In the genomic region with DNA sequence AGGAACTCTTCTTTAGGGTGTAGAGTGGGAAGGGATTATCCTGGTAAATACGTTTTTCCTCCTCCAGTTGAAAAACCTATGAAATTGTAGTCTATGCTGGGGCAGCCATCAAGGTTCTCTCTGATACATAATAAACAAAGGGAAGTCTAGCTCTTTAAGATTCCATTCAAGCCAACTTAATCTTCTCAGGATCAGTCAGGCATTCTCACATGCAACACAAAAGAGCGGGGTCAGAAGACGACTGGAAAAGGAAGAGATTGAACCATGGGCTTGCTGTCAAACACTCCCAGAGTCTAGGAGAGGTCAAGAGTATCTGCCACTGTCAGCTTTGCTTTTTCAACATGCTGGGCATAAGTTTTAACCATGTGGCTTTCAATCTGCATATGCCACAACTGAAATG, we compare ENCODE assay signal across 31 cellular contexts. TPM values are rescaled to one million over a fixed set of nuclear protein-coding genes. Genes with fewer than 3 reads are reported as not detected.
A peak's percentile ranks its signal among the peaks of the same experiment; 100 is the strongest.
DNase-seq lines count a peak whose midpoint lies in the region; ATAC-seq and TF ChIP-seq lines count a peak whose summit lies in the region.
"Had no signal": no experiment of that assay in that cellular context is flagged by ENCODE, and none has a peak within 500 bp of the region (broad histone marks: within the 10 kb centered on the region; RNA-seq: fewer than 3 reads in every experiment).

No MANE protein-coding gene starts in this region.

- no peak overlapping the region for H3K4ac ChIP-seq in mesendoderm (ENCODE audit: low read depth, low read length)

- H2BK5ac ChIP-seq in mesendoderm (ENCODE audit: low read length) = no peak overlapping the region

- no peaks in the 10 kb centered on the region for H3K27me3 ChIP-seq in CD8-positive, alpha-beta T cell (ENCODE audit: insufficient read depth, low read length)
- no peaks in the 10 kb centered on the region for H3K27me3 ChIP-seq in mesendoderm (ENCODE audit: insufficient read depth, low read length, poor library complexity)
- H3K27me3 ChIP-seq: colonic mucosa, foreskin keratinocyte, heart right ventricle, tibial nerve had no signal

- no peak overlapping the region for H3K18ac ChIP-seq in mesendoderm (ENCODE audit: low read length)

- H4K8ac ChIP-seq in mesendoderm (ENCODE audit: low read depth, low read length) = no peak overlapping the region

- H2AK5ac ChIP-seq in mesendoderm (ENCODE audit: low read length) = no peak overlapping the region

- peaks cover 83% of the 10 kb centered on the region for H3K4me1 Mint-ChIP-seq in activated CD8-positive, alpha-beta memory T cell treated with anti-CD3 and anti-CD28 coated beads, Interleukin-2, amount 10 ng/mL, durations not matched to agents 7 days and 5 days
- peaks cover 91% of the 10 kb centered on the region for H3K4me1 Mint-ChIP-seq in CD8-positive, alpha-beta T cell (ENCODE audit: low read depth)
- H3K4me1 Mint-ChIP-seq in activated CD4-positive, alpha-beta memory T cell treated with anti-CD3 and anti-CD28 coated beads for 36 hours (ENCODE audit: low read depth) = peaks cover 79% of the 10 kb centered on the region
- H3K4me1 Mint-ChIP-seq: nephron progenitor cell had no signal

- H3K9ac ChIP-seq in mesendoderm (ENCODE audit: low read length) = no peak overlapping the region
- H3K9ac ChIP-seq: parathyroid adenoma had no signal

- no peak overlapping the region for H2BK15ac ChIP-seq in mesendoderm (replicated peaks; ENCODE audit: low read depth)

- no peak overlapping the region for H3K4me2 ChIP-seq in mesendoderm (ENCODE audit: low read length)

- peaks cover 56% of the 10 kb centered on the region for H3K4me1 ChIP-seq in CD8-positive, alpha-beta T cell (ENCODE audit: insufficient read depth, low read length)
- H3K4me1 ChIP-seq in mesendoderm (ENCODE audit: control insufficient read depth, low read depth, low read length) = no peaks in the 10 kb centered on the region
- H3K4me1 ChIP-seq: BE2C, colonic mucosa, foreskin keratinocyte, heart right ventricle, lower lobe of right lung, parathyroid adenoma, tibial nerve had no signal

- H3K79me1 ChIP-seq in mesendoderm (ENCODE audit: low read length) = no peaks in the 10 kb centered on the region

- intact Hi-C loops in CD8-positive, alpha-beta T cell (cut with DNase I, micrococcal nuclease) = loop anchor here (5.0 to 10.0 kb wide), 3 partner anchors 244 to 746 kb away; a partner anchor contains a TSS
- intact Hi-C loops in activated CD4-positive, alpha-beta memory T cell treated with anti-CD3 and anti-CD28 coated beads for 36 hours (cut with micrococcal nuclease) = no loop called here

- H3K27ac ChIP-seq in CD8-positive, alpha-beta T cell (ENCODE audit: low read depth, low read length) = no peak overlapping the region
- H3K27ac ChIP-seq in mesendoderm (ENCODE audit: low read depth, low read length) = no peak overlapping the region
- H3K27ac ChIP-seq: colonic mucosa, foreskin keratinocyte, heart right ventricle, lower lobe of right lung, parathyroid adenoma, tibial nerve had no signal

- H3K27ac Mint-ChIP-seq in activated CD8-positive, alpha-beta memory T cell treated with anti-CD3 and anti-CD28 coated beads, Interleukin-2, amount 10 ng/mL, durations not matched to agents 7 days and 5 days = peak overlapping the region; percentile 53
- peak overlapping the region; percentile 62 for H3K27ac Mint-ChIP-seq in CD8-positive, alpha-beta T cell
- peak overlapping the region; percentile 80 for H3K27ac Mint-ChIP-seq in activated CD4-positive, alpha-beta memory T cell treated with anti-CD3 and anti-CD28 coated beads for 36 hours
- H3K27ac Mint-ChIP-seq: nephron progenitor cell had no signal

- no peaks in the 10 kb centered on the region for H3K27me3 Mint-ChIP-seq in activated CD8-positive, alpha-beta memory T cell treated with anti-CD3 and anti-CD28 coated beads, Interleukin-2, amount 10 ng/mL, durations not matched to agents 7 days and 5 days
- no peaks in the 10 kb centered on the region for H3K27me3 Mint-ChIP-seq in CD8-positive, alpha-beta T cell (ENCODE audit: low read depth)
- no peaks in the 10 kb centered on the region for H3K27me3 Mint-ChIP-seq in activated CD4-positive, alpha-beta memory T cell treated with anti-CD3 and anti-CD28 coated beads for 36 hours

- WGBS in mesendoderm (ENCODE audit: extremely low coverage, insufficient coverage, low lambda C conversion rate) = no CpG with 5 or more reads among the region's 3 CpGs

- H3K4me3 Mint-ChIP-seq in activated CD8-positive, alpha-beta memory T cell treated with anti-CD3 and anti-CD28 coated beads, Interleukin-2, amount 10 ng/mL, durations not matched to agents 7 days and 5 days = no peak overlapping the region
- no peak overlapping the region for H3K4me3 Mint-ChIP-seq in CD8-positive, alpha-beta T cell
- H3K4me3 Mint-ChIP-seq in activated CD4-positive, alpha-beta memory T cell treated with anti-CD3 and anti-CD28 coated beads for 36 hours = peak overlapping the region; percentile 48
- H3K4me3 Mint-ChIP-seq: nephron progenitor cell had no signal

- H3K36me3 Mint-ChIP-seq in activated CD8-positive, alpha-beta memory T cell treated with anti-CD3 and anti-CD28 coated beads, Interleukin-2, amount 10 ng/mL, durations not matched to agents 7 days and 5 days = peaks cover 70% of the 10 kb centered on the region
- peaks cover 57% of the 10 kb centered on the region for H3K36me3 Mint-ChIP-seq in CD8-positive, alpha-beta T cell
- H3K36me3 Mint-ChIP-seq in activated CD4-positive, alpha-beta memory T cell treated with anti-CD3 and anti-CD28 coated beads for 36 hours = peaks cover 24% of the 10 kb centered on the region

- H2BK120ac ChIP-seq in mesendoderm (ENCODE audit: low read depth, low read length) = no peak overlapping the region

- peaks cover 2% of the 10 kb centered on the region for H3K9me3 Mint-ChIP-seq in activated CD8-positive, alpha-beta memory T cell treated with anti-CD3 and anti-CD28 coated beads, Interleukin-2, amount 10 ng/mL, durations not matched to agents 7 days and 5 days (ENCODE audit: low read depth)
- H3K9me3 Mint-ChIP-seq in CD8-positive, alpha-beta T cell = peaks cover 2% of the 10 kb centered on the region
- H3K9me3 Mint-ChIP-seq in activated CD4-positive, alpha-beta memory T cell treated with anti-CD3 and anti-CD28 coated beads for 36 hours = no peaks in the 10 kb centered on the region
- H3K9me3 Mint-ChIP-seq: nephron progenitor cell had no signal

- no peak overlapping the region for H3K56ac ChIP-seq in mesendoderm (ENCODE audit: low read length)

- H3K23ac ChIP-seq in mesendoderm (ENCODE audit: low read length) = no peak overlapping the region

- H3K9me3 ChIP-seq in CD8-positive, alpha-beta T cell (ENCODE audit: low read length) = no peaks in the 10 kb centered on the region
- H3K9me3 ChIP-seq: BE2C, colonic mucosa, heart right ventricle, lower lobe of right lung, mucosa of descending colon, tibial nerve had no signal

- H4K5ac ChIP-seq in mesendoderm (ENCODE audit: low read length) = no peak overlapping the region

- POLR2A ChIA-PET in CD8-positive, alpha-beta T cell (lab: Charles Lee) = no interaction called here
- POLR2A ChIA-PET in activated CD4-positive, alpha-beta memory T cell treated with anti-CD3 and anti-CD28 coated beads for 36 hours (lab: Charles Lee) = interaction anchor here (0.7 to 2.0 kb wide), 3 partner anchors 8 to 10 kb away, joined by 3 to 11 read pairs (median 4); a partner anchor contains a TSS

- no peak overlapping the region for H3K4me3 ChIP-seq in CD8-positive, alpha-beta T cell (ENCODE audit: low read depth, low read length)
- no peak overlapping the region for H3K4me3 ChIP-seq in mesendoderm (ENCODE audit: low read length)
- H3K4me3 ChIP-seq: colonic mucosa, heart right ventricle, lower lobe of right lung, mucosa of descending colon, tibial nerve had no signal

- H3K79me2 ChIP-seq in mesendoderm (ENCODE audit: control insufficient read depth, insufficient read depth, low read length) = no peaks in the 10 kb centered on the region
- H3K79me2 ChIP-seq: parathyroid adenoma had no signal

- CTCF ChIA-PET in activated CD8-positive, alpha-beta memory T cell treated with anti-CD3 and anti-CD28 coated beads, Interleukin-2, amount 10 ng/mL, durations not matched to agents 7 days and 5 days (lab: Charles Lee) = interaction anchor here (1.0 to 1.6 kb wide), 4 partner anchors 9 to 84 kb away, joined by 3 to 6 read pairs (median 4); no protein-coding TSS in a partner anchor
- CTCF ChIA-PET in CD8-positive, alpha-beta T cell (lab: Charles Lee) = interaction anchor here (1.1 kb wide), 2 partner anchors 10 to 84 kb away, joined by 3 to 6 read pairs; no protein-coding TSS in a partner anchor
- CTCF ChIA-PET in activated CD4-positive, alpha-beta memory T cell treated with anti-CD3 and anti-CD28 coated beads for 36 hours (lab: Charles Lee) = interaction anchor here (1.0 to 1.4 kb wide), 2 partner anchors 13 to 84 kb away, joined by 3 to 4 read pairs; no protein-coding TSS in a partner anchor

- no peak for ATAC-seq in activated CD8-positive, alpha-beta memory T cell treated with anti-CD3 and anti-CD28 coated beads, Interleukin-2, amount 10 ng/mL, durations not matched to agents 7 days and 5 days
- no peak for ATAC-seq in CD8-positive, alpha-beta T cell
- ATAC-seq in HG02884 (IDR thresholded peaks at IDR 0.05; ENCODE audit: unreplicated experiment) = no peak
- ATAC-seq: foreskin keratinocyte, heart right ventricle, lower lobe of right lung, mucosa of descending colon, PC-3, Right ventricle myocardium inferior had no signal

- TF ChIP-seq CTCF in CD8-positive, alpha-beta T cell (IDR thresholded peaks at IDR 0.05) = no peak

- H3K36me3 ChIP-seq in CD8-positive, alpha-beta T cell (ENCODE audit: insufficient read depth, low read length) = no peaks in the 10 kb centered on the region
- H3K36me3 ChIP-seq in mesendoderm (ENCODE audit: control insufficient read depth, insufficient read depth, low read length) = no peaks in the 10 kb centered on the region
- H3K36me3 ChIP-seq: BE2C, colonic mucosa, heart right ventricle, lower lobe of right lung, tibial nerve had no signal

- no peak for DNase-seq in activated CD8-positive, alpha-beta memory T cell treated with anti-CD3 and anti-CD28 coated beads, Interleukin-2, amount 10 ng/mL, durations not matched to agents 7 days and 5 days
- DNase-seq in activated CD8-positive, alpha-beta memory T cell treated with anti-CD3 and anti-CD28 coated beads for 24 hours = no peak
- DNase-seq in CD8-positive, alpha-beta T cell = no peak
- DNase-seq in activated CD4-positive, alpha-beta memory T cell treated with anti-CD3 and anti-CD28 coated beads for 36 hours = no peak
- DNase-seq in mesendoderm (peak; percentile 54), cerebellum (ENCODE audit: low spot score) (no peak)
- DNase-seq: ACHN; activated CD4-positive, CD25-positive, alpha-beta regulatory T cell; activated gamma-delta T cell; anterior cingulate cortex; BE2C; colonic mucosa; effector memory CD4-positive, alpha-beta T cell; foreskin keratinocyte; heart right ventricle; lower lobe of right lung; mucosa of descending colon; NCI-H146; NCI-H2107; nephron progenitor cell; PC-3; small intestine; stimulated activated CD4-positive, alpha-beta T cell treated with anti-CD3 and anti-CD28 coated beads, Interleukin-1b, Interleukin-23, amount 100 ng/mL, for 48 hours; stimulated activated CD8-positive, alpha-beta memory T cell treated with anti-CD3 and anti-CD28 coated beads, Interleukin-4, amount 100 ng/mL, for 48 hours had no signal

RNA-seq across cellular contexts. Expression of a gene that starts 8.4 kb away (rescaled TPM):
- total RNA-seq in activated CD8-positive, alpha-beta memory T cell treated with anti-CD3 and anti-CD28 coated beads, Interleukin-2, amount 10 ng/mL, durations not matched to agents 7 days and 5 days = 10 to 100 TPM; 53.8 to 62.4 TPM
- 10 to 100 TPM; 42.5 to 43.4 TPM for total RNA-seq in CD8-positive, alpha-beta T cell
- 10 to 100 TPM; 19.9 to 20.7 TPM for total RNA-seq in activated CD4-positive, alpha-beta memory T cell treated with anti-CD3 and anti-CD28 coated beads for 36 hours
- polyA plus RNA-seq in mesendoderm (2013, experiment 1 of 2) = not detected
- polyA plus RNA-seq in mesendoderm (2013, experiment 2 of 2) = not detected
- not detected for total RNA-seq in cerebellum
- total RNA-seq: bronchial epithelial cell, foreskin keratinocyte, H4, NCI-H460, PC-3, Right ventricle myocardium inferior had no signal
- polyA plus RNA-seq: foreskin keratinocyte had no signal

Comparison
In these comparisons a context has a peak if more than half of its experiments do, and no peak if none do; other contexts are left out.
1. RNA of a gene that starts 8.4 kb away (total RNA-seq): 53.8 to 62.4 TPM in activated CD8-positive, alpha-beta memory T cell treated with anti-CD3 and anti-CD28 coated beads, Interleukin-2, amount 10 ng/mL, durations not matched to agents 7 days and 5 days, 42.5 to 43.4 TPM in CD8-positive, alpha-beta T cell and 19.9 to 20.7 TPM in activated CD4-positive, alpha-beta memory T cell treated with anti-CD3 and anti-CD28 coated beads for 36 hours; not detected in cerebellum (single experiment); every median in the first group is over 10 times any median in the second.
2. Peak in every context shown above with its lines, with median percentiles within 50 percentile points of each other: H3K27ac Mint-ChIP-seq.